In genomic region chr11:81869337-81870065, GRCh38 we compare ENCODE assay signal across 7 cellular contexts.
DNase-seq lines count a peak whose midpoint lies in the region; ATAC-seq lines count a peak whose summit lies in the region.

No MANE protein-coding gene starts in this region.

- no peaks in the 10 kb centered on the region for H3K9me3 ChIP-seq in effector memory CD4-positive, alpha-beta T cell (ENCODE audit: control insufficient read depth, low read length)

- no peak overlapping the region for H3K27ac ChIP-seq in effector memory CD4-positive, alpha-beta T cell (ENCODE audit: insufficient read depth, low read length, poor library complexity, severe bottlenecking)

- ATAC-seq in GM19438 (IDR thresholded peaks at IDR 0.05; ENCODE audit: low read depth, unreplicated experiment) (peak; percentile 90), HG03432 (IDR thresholded peaks at IDR 0.05; ENCODE audit: unreplicated experiment) (peak; percentile 95)
- peak; percentile 98 for ATAC-seq in stimulated activated memory B cell treated with anti-CD40 and anti-IgM and Interleukin-4, amounts not matched to agents 10 μg/mL and 1 μg/mL and 100 μg/mL, for 72 hours

- DNase-seq in activated CD4-positive, CD25-positive, alpha-beta regulatory T cell (lab: John Stamatoyannopoulos, UW), result peak; percentile 28 to 56 (median 40)
- DNase-seq in effector memory CD4-positive, alpha-beta T cell, result peak; percentile 70 to 84 (median 81)
- no peak for DNase-seq in hippocampal formation (lab: John Stamatoyannopoulos, UW)
- DNase-seq in NCI-H1930 (lab: John Stamatoyannopoulos, UW), result no peak

- no peaks in the 10 kb centered on the region for H3K27me3 Mint-ChIP-seq in stimulated activated memory B cell treated with anti-CD40 and anti-IgM and Interleukin-4, amounts not matched to agents 10 μg/mL and 1 μg/mL and 100 μg/mL, for 72 hours

- peak overlapping the region; percentile 47 for H3K4me3 Mint-ChIP-seq in stimulated activated memory B cell treated with anti-CD40 and anti-IgM and Interleukin-4, amounts not matched to agents 10 μg/mL and 1 μg/mL and 100 μg/mL, for 72 hours

- H3K9me3 Mint-ChIP-seq in stimulated activated memory B cell treated with anti-CD40 and anti-IgM and Interleukin-4, amounts not matched to agents 10 μg/mL and 1 μg/mL and 100 μg/mL, for 72 hours, result peaks cover 6% of the 10 kb centered on the region

- H3K36me3 ChIP-seq in effector memory CD4-positive, alpha-beta T cell (ENCODE audit: control insufficient read depth, insufficient read depth, low read length), result no peaks in the 10 kb centered on the region

- no peaks in the 10 kb centered on the region for H3K36me3 Mint-ChIP-seq in stimulated activated memory B cell treated with anti-CD40 and anti-IgM and Interleukin-4, amounts not matched to agents 10 μg/mL and 1 μg/mL and 100 μg/mL, for 72 hours

- peaks cover 20% of the 10 kb centered on the region for H3K4me1 ChIP-seq in effector memory CD4-positive, alpha-beta T cell (ENCODE audit: control insufficient read depth, insufficient read depth, low read length, poor library complexity, severe bottlenecking)

- H3K4me1 Mint-ChIP-seq in stimulated activated memory B cell treated with anti-CD40 and anti-IgM and Interleukin-4, amounts not matched to agents 10 μg/mL and 1 μg/mL and 100 μg/mL, for 72 hours, result peaks cover 20% of the 10 kb centered on the region

- peak overlapping the region; percentile 50 for H3K27ac Mint-ChIP-seq in stimulated activated memory B cell treated with anti-CD40 and anti-IgM and Interleukin-4, amounts not matched to agents 10 μg/mL and 1 μg/mL and 100 μg/mL, for 72 hours

- peak overlapping the region; percentile 15 for H3K4me3 ChIP-seq in effector memory CD4-positive, alpha-beta T cell (ENCODE audit: insufficient read depth, low read depth, low read length, poor library complexity, severe bottlenecking)

- no peaks in the 10 kb centered on the region for H3K27me3 ChIP-seq in effector memory CD4-positive, alpha-beta T cell (replicated peaks; ENCODE audit: control insufficient read depth, insufficient read depth, low read length, poor library complexity, severe bottlenecking)

Comparison
In these comparisons a context has a peak if more than half of its experiments do, and no peak if none do; other contexts are left out.
1. DNase-seq: peak in activated CD4-positive, CD25-positive, alpha-beta regulatory T cell (4 of 4) and effector memory CD4-positive, alpha-beta T cell (3 of 3); none in hippocampal formation (0 of 2) and NCI-H1930 (0 of 2).
2. Peak in every context shown above with its lines, with median percentiles within 50 percentile points of each other: ATAC-seq.